In the genomic region with DNA sequence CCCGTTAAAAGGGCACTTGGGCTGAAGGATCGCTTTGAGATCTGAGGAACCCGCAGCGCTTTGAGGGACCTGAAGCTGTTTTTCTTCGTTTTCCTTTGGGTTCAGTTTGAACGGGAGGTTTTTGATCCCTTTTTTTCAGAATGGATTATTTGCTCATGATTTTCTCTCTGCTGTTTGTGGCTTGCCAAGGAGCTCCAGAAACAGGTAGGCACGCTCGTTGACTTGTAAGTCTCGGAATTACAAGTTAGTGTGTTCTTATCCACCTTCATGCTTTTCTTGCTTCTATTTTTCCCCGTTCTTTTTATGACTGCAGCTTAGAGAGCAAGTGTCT, we compare ENCODE assay signal across 8 cellular contexts. TPM values are rescaled to one million over a fixed set of nuclear protein-coding genes. Genes with fewer than 3 reads are reported as not detected.
DNase-seq lines count a peak whose midpoint lies in the region; ATAC-seq, FAIRE-seq and TF ChIP-seq lines count a peak whose summit lies in the region.

No MANE protein-coding gene starts in this region.

- peaks cover 3% of the 10 kb centered on the region; the same call in 1 of the 2 replicates for H3K23me2 ChIP-seq in H1 (ENCODE audit: low read depth, low read length)

- TF ChIP-seq POLR2A in H1 (IDR thresholded peaks at IDR 0.05; ENCODE audit: control extremely low read depth in 1 of 2, low read depth in 2 of 2, low read length in 2 of 2), result no peak

- H3K27ac ChIP-seq in KMS-11 (no peak overlapping the region), H1 (ENCODE audit: low read depth, low read length) (no peak overlapping the region), parathyroid adenoma (no peak overlapping the region)

- no peak overlapping the region for H3K56ac ChIP-seq in H1 (replicated peaks; ENCODE audit: insufficient read length, low read depth, low read length)

- no peak overlapping the region for H2AK5ac ChIP-seq in H1 (ENCODE audit: low read depth, low read length)

- 0 out of 2 replicates have a peak overlapping the region, but pooled peaks have one; percentile 38 for H3K9ac ChIP-seq in KMS-11
- H3K9ac ChIP-seq in H1 (replicated peaks in 1 of 4; ENCODE audit: extremely low read depth in 1 of 4, low read depth in 3 of 4, low read length in 3 of 4), result no peak overlapping the region
- no peak overlapping the region for H3K9ac ChIP-seq in parathyroid adenoma

- H3K4me1 ChIP-seq in KMS-11 (ENCODE audit: low read depth, poor library complexity, severe bottlenecking) (peaks cover 6% of the 10 kb centered on the region), H1 (replicated peaks in 1 of 4; ENCODE audit: control insufficient read depth in 3 of 4, insufficient read depth in 4 of 4, low read length in 3 of 4) (peaks cover 9 to 20% (median 11%) of the 10 kb centered on the region in 4 experiments), parathyroid adenoma (no peaks in the 10 kb centered on the region)

- FAIRE-seq in H1 (lab: Jason Lieb, UNC), result no peak

- no peaks in the 10 kb centered on the region for H3K27me3 ChIP-seq in KMS-11 (ENCODE audit: insufficient read depth, low read depth)
- H3K27me3 ChIP-seq in H1 (replicated peaks in 1 of 4; ENCODE audit: control insufficient read depth in 3 of 4, extremely low read depth in 1 of 4, insufficient read depth in 3 of 4, low read length in 3 of 4), result peaks cover 0 to 10% (median 2%) of the 10 kb centered on the region in 4 experiments; a peak in 4 of 7 replicates
- no peaks in the 10 kb centered on the region for H3K27me3 ChIP-seq in parathyroid adenoma (ENCODE audit: control insufficient read depth, insufficient read depth, low read length)

- H3K23ac ChIP-seq in H1 (ENCODE audit: insufficient read length), result no peak overlapping the region

- H3K79me2 ChIP-seq in KMS-11 (ENCODE audit: insufficient read depth, low read depth) (no peaks in the 10 kb centered on the region), H1 (ENCODE audit: control insufficient read depth in 1 of 2, insufficient read depth in 2 of 2, low read length in 2 of 2) (no peaks in the 10 kb centered on the region), parathyroid adenoma (no peaks in the 10 kb centered on the region)

- H2BK12ac ChIP-seq in H1 (ENCODE audit: low read depth, low read length), result no peak overlapping the region

- TF ChIP-seq RAD21 in H1 (IDR thresholded peaks at IDR 0.05 in 1 of 2, conservative IDR thresholded peaks at IDR 0.05 in 1 of 2; ENCODE audit: low read depth in 2 of 2, low read length in 2 of 2), result no peak

- no peak overlapping the region for H3K14ac ChIP-seq in H1 (ENCODE audit: insufficient read length)

- no peak overlapping the region for H2BK5ac ChIP-seq in H1 (ENCODE audit: low read depth, low read length)

- H3K79me1 ChIP-seq in H1 (ENCODE audit: low read depth, low read length), result no peaks in the 10 kb centered on the region

- H2AFZ ChIP-seq in KMS-11 (ENCODE audit: low read depth) (peak overlapping the region; percentile 96), H1 (ENCODE audit: low read length) (no peak overlapping the region), parathyroid adenoma (peak overlapping the region; percentile 69)

- H4K91ac ChIP-seq in H1 (replicated peaks; ENCODE audit: insufficient read length, low read length), result no peak overlapping the region

- no peak overlapping the region for H4K8ac ChIP-seq in H1 (ENCODE audit: extremely low read depth, insufficient read depth, low read length)

- H3K18ac ChIP-seq in H1 (ENCODE audit: extremely low read depth, low read length), result no peak overlapping the region

- peak overlapping the region; percentile 95 for H3K4me2 ChIP-seq in KMS-11
- peak overlapping the region; percentile 67 to 92 for H3K4me2 ChIP-seq in H1 (ENCODE audit: insufficient read depth in 1 of 2, low read depth in 2 of 2, low read length in 2 of 2)
- H3K4me2 ChIP-seq in parathyroid adenoma (ENCODE audit: low read length), result peak overlapping the region; percentile 62

- ATAC-seq in GM18511 (IDR thresholded peaks at IDR 0.05; ENCODE audit: unreplicated experiment), result peak; percentile 9
- no peak for ATAC-seq in HG02885 (IDR thresholded peaks at IDR 0.05; ENCODE audit: poor library complexity, unreplicated experiment)
- no peak for ATAC-seq in GM21526 (IDR thresholded peaks at IDR 0.05; ENCODE audit: low FRiP score, unreplicated experiment)

- H2BK15ac ChIP-seq in H1 (ENCODE audit: low read length), result no peak overlapping the region

- H4K20me1 ChIP-seq in KMS-11 (ENCODE audit: insufficient read depth) (no peaks in the 10 kb centered on the region), H1 (replicated peaks in 1 of 2; ENCODE audit: control insufficient read depth in 1 of 2, insufficient read depth in 2 of 2, low read length in 2 of 2) (no peaks in the 10 kb centered on the region)

- H3K4me3 ChIP-seq in KMS-11 (IDR thresholded peaks at IDR 0.05; ENCODE audit: insufficient read depth, low read depth, low read length) (no peak overlapping the region), H1 (ENCODE audit: extremely low read depth in 1 of 4, insufficient read depth in 2 of 4, low read depth in 3 of 4, low read length in 4 of 4) (peak overlapping the region; percentile 23 to 69 (median 50); a peak in 5 of 8 replicates), parathyroid adenoma (ENCODE audit: low read depth, low read length) (peak overlapping the region; percentile 62)

- TF ChIP-seq CTCF in KMS-11 (conservative IDR thresholded peaks at IDR 0.05; ENCODE audit: low read depth, low read length), result peak; percentile 13; the same call in 1 of the 2 replicates
- no peak for TF ChIP-seq CTCF in H1 (IDR thresholded peaks at IDR 0.05; ENCODE audit: control extremely low read depth in 1 of 3, insufficient read depth in 1 of 3, low read depth in 1 of 3, low read length in 3 of 3)
- no peak for TF ChIP-seq CTCF in parathyroid adenoma (IDR thresholded peaks at IDR 0.05)

- no peak for TF ChIP-seq EP300 in H1 (IDR thresholded peaks at IDR 0.05; ENCODE audit: borderline replicate concordance in 1 of 2, low read depth in 2 of 2, low read length in 2 of 2)

- POLR2A ChIA-PET in H1 (lab: Charles Lee; ENCODE audit: partially characterized antibody), result interaction anchor here (0.6 to 1.8 kb wide), 4 partner anchors 10 to 521 kb away, joined by 3 to 6 read pairs (median 3); no protein-coding TSS in a partner anchor

- no peak overlapping the region for H4K5ac ChIP-seq in H1 (ENCODE audit: insufficient read length, low read depth, low read length)

- WGBS in H1 (ENCODE audit: extremely low coverage in 1 of 2, insufficient coverage in 1 of 2, insufficient read length in 1 of 2, insufficient replicate concordance in 2 of 2, low coverage in 1 of 2, low lambda C conversion rate in 2 of 2, missing lambda C conversion rate in 1 of 2), 2 experiments, result 19% methylated on average over 10 of the region's 10 CpGs; no CpG with 5 or more reads in 1 of the 2 experiments

- H3K4ac ChIP-seq in H1 (replicated peaks; ENCODE audit: insufficient read length, low read depth, low read length), result no peak overlapping the region

- no peak overlapping the region for H2BK20ac ChIP-seq in H1 (ENCODE audit: low read length)

- no peaks in the 10 kb centered on the region for H3K36me3 ChIP-seq in KMS-11 (ENCODE audit: insufficient read depth)
- no peaks in the 10 kb centered on the region for H3K36me3 ChIP-seq in H1 (ENCODE audit: control insufficient read depth in 2 of 4, insufficient read depth in 4 of 4, low read length in 3 of 4)
- H3K36me3 ChIP-seq in parathyroid adenoma (ENCODE audit: control insufficient read depth, insufficient read depth, low read length), result no peaks in the 10 kb centered on the region

- no peak for DNase-seq in H1 (ENCODE audit: low read depth in 1 of 2, low spot score in 2 of 2)
- DNase-seq in stimulated activated CD4-positive, alpha-beta T cell treated with anti-CD3 and anti-CD28 coated beads, Interleukin-4, amount 100 ng/mL, for 24 hours, result no peak
- DNase-seq in NCI-H748 (lab: John Stamatoyannopoulos, UW; ENCODE audit: unreplicated experiment), result no peak

- H3K9me3 ChIP-seq in H1 (ENCODE audit: insufficient read depth in 2 of 2, low read depth in 1 of 2, low read length in 1 of 2) (no peaks in the 10 kb centered on the region), parathyroid adenoma (ENCODE audit: control insufficient read depth, low read length) (no peaks in the 10 kb centered on the region)

- H2BK120ac ChIP-seq in H1 (replicated peaks; ENCODE audit: low read depth, low read length), result no peak overlapping the region

- CTCF ChIA-PET in H1 (lab: Charles Lee; ENCODE audit: partially characterized antibody), result interaction anchor here (0.5 to 6.8 kb wide), 35 partner anchors 10 to 715 kb away, joined by 3 to 103 read pairs (median 5); no protein-coding TSS in a partner anchor

TF ChIP-seq in H1, 55 proteins besides CTCF, POLR2A, EP300 and RAD21 (continues in another document):
- TF ChIP-seq SRF (IDR thresholded peaks at IDR 0.05; ENCODE audit: low read depth, low read length), result no peak
- TF ChIP-seq ASH2L (IDR thresholded peaks at IDR 0.05; ENCODE audit: low read length), result peak; percentile 28
- peak; percentile 29 for TF ChIP-seq EZH2 (IDR thresholded peaks at IDR 0.05; ENCODE audit: low read depth, low read length, severe bottlenecking)
- TF ChIP-seq TCF12 (IDR thresholded peaks at IDR 0.05; ENCODE audit: low read depth, low read length), result 0 out of 2 replicates have a peak, but pooled peaks have one; percentile 19
- TF ChIP-seq FOSL1 (IDR thresholded peaks at IDR 0.05; ENCODE audit: insufficient read depth, low read depth, low read length), result no peak
- TF ChIP-seq, protein P1, sequence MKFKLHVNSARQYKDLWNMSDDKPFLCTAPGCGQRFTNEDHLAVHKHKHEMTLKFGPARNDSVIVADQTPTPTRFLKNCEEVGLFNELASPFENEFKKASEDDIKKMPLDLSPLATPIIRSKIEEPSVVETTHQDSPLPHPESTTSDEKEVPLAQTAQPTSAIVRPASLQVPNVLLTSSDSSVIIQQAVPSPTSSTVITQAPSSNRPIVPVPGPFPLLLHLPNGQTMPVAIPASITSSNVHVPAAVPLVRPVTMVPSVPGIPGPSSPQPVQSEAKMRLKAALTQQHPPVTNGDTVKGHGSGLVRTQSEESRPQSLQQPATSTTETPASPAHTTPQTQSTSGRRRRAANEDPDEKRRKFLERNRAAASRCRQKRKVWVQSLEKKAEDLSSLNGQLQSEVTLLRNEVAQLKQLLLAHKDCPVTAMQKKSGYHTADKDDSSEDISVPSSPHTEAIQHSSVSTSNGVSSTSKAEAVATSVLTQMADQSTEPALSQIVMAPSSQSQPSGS (IDR thresholded peaks at IDR 0.05; ENCODE audit: low read length), result no peak
- TF ChIP-seq CEBPB (IDR thresholded peaks at IDR 0.05; ENCODE audit: low read depth, low read length), result no peak

RNA-seq across cellular contexts. Expression of a gene that starts 0.3 kb away (rescaled TPM):
- total RNA-seq in H1 (2021; fragmentation: NEBNext Ultra II Directional; extraction: Animal tissue kit (Norgen Biotek cat#: 25700)), result 1.1 and 1.2 TPM in 2 replicates
- 0.23 and 0.25 TPM in 2 replicates for polyA plus RNA-seq in H1 (2011; rRNA removed)
- polyA plus RNA-seq in H1 (2011; cell fraction: cytosol; rRNA removed), result 0.44 TPM
- polyA plus RNA-seq in H1 (2011; cell fraction: nucleus; rRNA removed), result 0.64 TPM
- 0.22 to 0.48 TPM (median 0.44 TPM) in 4 replicates for polyA plus RNA-seq in H1 (2012, experiment 1 of 2)
- 0.52 TPM for polyA plus RNA-seq in H1 (2012, experiment 2 of 2)
- 1.1 TPM for polyA plus RNA-seq in H1 (2013, experiment 1 of 2)
- polyA plus RNA-seq in H1 (2013, experiment 2 of 2), result 1.5 TPM
- polyA minus RNA-seq in H1 (2011; rRNA and poly(A)+ RNA removed), result 0.22 and 0.28 TPM in 2 replicates
- 0.73 TPM for polyA minus RNA-seq in H1 (2011; cell fraction: cytosol; rRNA and poly(A)+ RNA removed)
- polyA minus RNA-seq in H1 (2011; cell fraction: nucleus; rRNA and poly(A)+ RNA removed), result 0.40 TPM
